Comparison of ENCODE assay signal across 8 cellular contexts in genomic region chr4:85370400-85371032, GRCh38.
A peak's percentile ranks its signal among the peaks of the same experiment; 100 is the strongest.
DNase-seq lines count a peak whose midpoint lies in the region; ATAC-seq and TF ChIP-seq lines count a peak whose summit lies in the region.

No MANE protein-coding gene starts in this region.

- in situ Hi-C loops in Caki2 (cut with HindIII; ENCODE audit: low pct_unique_long_range_greater_than_20kb, low sequenced_read_pairs) = no loop called here

- H3K36me3 ChIP-seq in adrenal gland (replicated peaks in 1 of 2) (no peaks in the 10 kb centered on the region), tibial nerve (no peaks in the 10 kb centered on the region)

- peak; percentile 25 for DNase-seq in Caki2 (ENCODE audit: low read depth)
- DNase-seq in NCI-H1436 (lab: John Stamatoyannopoulos, UW) = peak; percentile 59
- DNase-seq in adrenal gland = peak; percentile 20 to 55 (median 28)
- DNase-seq in inferior parietal cortex (ENCODE audit: extremely low spot score) = peak; percentile 39
- peak in 1 of 2 donors; percentile 30 for DNase-seq in tibial nerve (ENCODE audit: low spot score in 2 of 2)
- DNase-seq in coronary artery (ENCODE audit: low spot score) = no peak

- TF ChIP-seq CTCF in adrenal gland (IDR thresholded peaks at IDR 0.05) (peak; percentile 26 to 65 (median 49)), tibial nerve (IDR thresholded peaks at IDR 0.05) (peak in 4 of 5 experiments; percentile 34 to 52 (median 43)), coronary artery (IDR thresholded peaks at IDR 0.05) (no peak)

- no peaks in the 10 kb centered on the region for H3K9me3 ChIP-seq in adrenal gland (replicated peaks in 1 of 3)
- H3K9me3 ChIP-seq in tibial nerve = no peaks in the 10 kb centered on the region

- H3K27me3 ChIP-seq in adrenal gland = no peaks in the 10 kb centered on the region
- H3K27me3 ChIP-seq in tibial nerve = no peaks in the 10 kb centered on the region

- ATAC-seq in GM18858 (IDR thresholded peaks at IDR 0.05; ENCODE audit: unreplicated experiment) (peak; percentile 89), HG02943 (IDR thresholded peaks at IDR 0.05; ENCODE audit: low read depth, unreplicated experiment) (peak; percentile 79)

- TF ChIP-seq POLR2A in adrenal gland (IDR thresholded peaks at IDR 0.05) = no peak
- no peak for TF ChIP-seq POLR2A in tibial nerve (IDR thresholded peaks at IDR 0.05)

- H3K4me1 ChIP-seq in adrenal gland (replicated peaks in 1 of 2) (no peaks in the 10 kb centered on the region), tibial nerve (peaks cover 0 to 7% (median 0%) of the 10 kb centered on the region in 4 donors)

- intact Hi-C loops in adrenal gland (cut with DNase I) = no loop called here

- H3K27ac ChIP-seq in adrenal gland = no peak overlapping the region
- H3K27ac ChIP-seq in tibial nerve = no peak overlapping the region
- no peak overlapping the region for H3K27ac ChIP-seq in coronary artery

- no peak overlapping the region for H3K4me3 ChIP-seq in adrenal gland
- H3K4me3 ChIP-seq in tibial nerve = no peak overlapping the region
- no peak overlapping the region for H3K4me3 ChIP-seq in coronary artery

- TF ChIP-seq EP300 in tibial nerve (IDR thresholded peaks at IDR 0.05) = no peak

- 48 to 71% (median 59%) methylated on average over 5 of the region's 5 CpGs for WGBS in adrenal gland, 4 donors
- WGBS in tibial nerve, 2 donors = 55 to 60% methylated on average over 5 of the region's 5 CpGs
